1 cellular context compared by ENCODE assay signal in genomic region chr21:39312112-39313041, GRCh38.
TF ChIP-seq lines count a peak whose summit lies in the region.

No MANE protein-coding gene starts in this region.

TF ChIP-seq in HepG2, 621 proteins besides CTCF, POLR2A, EP300 and RAD21 (continued from another document):
- TF ChIP-seq GMEB1 (CRISPR knock-in tag; IDR thresholded peaks at IDR 0.05; ENCODE audit: borderline replicate concordance) (no peak), LCORL (IDR thresholded peaks at IDR 0.05) (no peak), LCORL (CRISPR knock-in tag; IDR thresholded peaks at IDR 0.05) (no peak), SP2 (CRISPR knock-in tag; IDR thresholded peaks at IDR 0.05) (peak; percentile 68), SCMH1 (CRISPR knock-in tag; IDR thresholded peaks at IDR 0.05; ENCODE audit: borderline replicate concordance) (no peak), NFYB (CRISPR knock-in tag; IDR thresholded peaks at IDR 0.05) (peak; percentile 92), KLF9 (CRISPR knock-in tag; IDR thresholded peaks at IDR 0.05; ENCODE audit: low read depth) (no peak), TBL1XR1 (IDR thresholded peaks at IDR 0.05; ENCODE audit: borderline replicate concordance, low read length, partially characterized antibody) (peak; percentile 3), ZBTB8A (CRISPR knock-in tag; IDR thresholded peaks at IDR 0.05; ENCODE audit: borderline replicate concordance, low read depth) (no peak), SP1 (IDR thresholded peaks at IDR 0.05) (no peak), SP1 (CRISPR knock-in tag; IDR thresholded peaks at IDR 0.05) (peak; percentile 90), HNRNPLL (IDR thresholded peaks at IDR 0.05; ENCODE audit: low read depth, low read length, poor library complexity, severe bottlenecking) (peak; percentile 55), ASH2L (IDR thresholded peaks at IDR 0.05; ENCODE audit: insufficient read length, low read depth, low read length) (peak; percentile 55), ZBTB37 (CRISPR knock-in tag; IDR thresholded peaks at IDR 0.05) (no peak), KMT2B (CRISPR knock-in tag; IDR thresholded peaks at IDR 0.05) (no peak), SIN3A (IDR thresholded peaks at IDR 0.05; ENCODE audit: borderline replicate concordance, low read depth, low read length) (peak; percentile 45; the same call in 1 of the 2 replicates), MBD4 (IDR thresholded peaks at IDR 0.05; ENCODE audit: borderline replicate concordance, low read length) (no peak), NR0B2 (CRISPR knock-in tag; IDR thresholded peaks at IDR 0.05) (no peak), LBX2 (CRISPR knock-in tag; IDR thresholded peaks at IDR 0.05; ENCODE audit: borderline replicate concordance) (no peak), ARNTL (CRISPR knock-in tag; IDR thresholded peaks at IDR 0.05) (0 out of 2 replicates have a peak, but pooled peaks have one; percentile 4), SOX6 (IDR thresholded peaks at IDR 0.05) (no peak), SOX6 (CRISPR knock-in tag; IDR thresholded peaks at IDR 0.05) (0 out of 2 replicates have a peak, but pooled peaks have one; percentile 18), PRMT3 (CRISPR knock-in tag; IDR thresholded peaks at IDR 0.05; ENCODE audit: borderline replicate concordance, low read depth) (no peak), ZNF788 (CRISPR knock-in tag; IDR thresholded peaks at IDR 0.05; ENCODE audit: borderline replicate concordance) (peak; percentile 49; the same call in 1 of the 2 replicates), DMAP1 (CRISPR knock-in tag; IDR thresholded peaks at IDR 0.05) (peak; percentile 42; the same call in 1 of the 2 replicates), NAIF1 (CRISPR knock-in tag; IDR thresholded peaks at IDR 0.05; ENCODE audit: borderline replicate concordance) (no peak), ZFP1 (CRISPR knock-in tag; IDR thresholded peaks at IDR 0.05) (no peak), MAFF (IDR thresholded peaks at IDR 0.05; ENCODE audit: low read depth, low read length) (no peak), GABPA (IDR thresholded peaks at IDR 0.05; ENCODE audit: low read depth, low read length) (no peak), GABPA (CRISPR knock-in tag; IDR thresholded peaks at IDR 0.05; ENCODE audit: low read depth) (no peak), GATAD1 (CRISPR knock-in tag; IDR thresholded peaks at IDR 0.05) (peak; percentile 41; the same call in 1 of the 2 replicates), CREB1 (IDR thresholded peaks at IDR 0.05) (peak; percentile 58; the same call in 1 of the 2 replicates), CREB1 (CRISPR knock-in tag; IDR thresholded peaks at IDR 0.05) (no peak), RBM39 (IDR thresholded peaks at IDR 0.05; ENCODE audit: low read depth, low read length, poor library complexity, severe bottlenecking) (peak; percentile 60), MAZ (IDR thresholded peaks at IDR 0.05; ENCODE audit: borderline replicate concordance, low read depth, low read length) (peak; percentile 94), MAZ (CRISPR knock-in tag; IDR thresholded peaks at IDR 0.05; ENCODE audit: low read depth) (0 out of 2 replicates have a peak, but pooled peaks have one; percentile 42), SAP130 (CRISPR knock-in tag; IDR thresholded peaks at IDR 0.05; ENCODE audit: low read depth) (peak; percentile 61), MED1 (CRISPR knock-in tag; IDR thresholded peaks at IDR 0.05) (0 out of 2 replicates have a peak, but pooled peaks have one; percentile 10), FOXO1 (CRISPR knock-in tag; IDR thresholded peaks at IDR 0.05) (0 out of 2 replicates have a peak, but pooled peaks have one; percentile 7), SRSF1 (optimal IDR thresholded peaks at IDR 0.05; ENCODE audit: low read depth, low read length) (peak; percentile 62), YEATS2 (CRISPR knock-in tag; IDR thresholded peaks at IDR 0.05; ENCODE audit: borderline replicate concordance) (0 out of 2 replicates have a peak, but pooled peaks have one; percentile 40), ZMYM4 (CRISPR knock-in tag; IDR thresholded peaks at IDR 0.05) (peak; percentile 55), POLR2G (IDR thresholded peaks at IDR 0.05; ENCODE audit: low read depth, low read length) (0 out of 2 replicates have a peak, but pooled peaks have one; percentile 28)
- TF ChIP-seq, protein P1, sequence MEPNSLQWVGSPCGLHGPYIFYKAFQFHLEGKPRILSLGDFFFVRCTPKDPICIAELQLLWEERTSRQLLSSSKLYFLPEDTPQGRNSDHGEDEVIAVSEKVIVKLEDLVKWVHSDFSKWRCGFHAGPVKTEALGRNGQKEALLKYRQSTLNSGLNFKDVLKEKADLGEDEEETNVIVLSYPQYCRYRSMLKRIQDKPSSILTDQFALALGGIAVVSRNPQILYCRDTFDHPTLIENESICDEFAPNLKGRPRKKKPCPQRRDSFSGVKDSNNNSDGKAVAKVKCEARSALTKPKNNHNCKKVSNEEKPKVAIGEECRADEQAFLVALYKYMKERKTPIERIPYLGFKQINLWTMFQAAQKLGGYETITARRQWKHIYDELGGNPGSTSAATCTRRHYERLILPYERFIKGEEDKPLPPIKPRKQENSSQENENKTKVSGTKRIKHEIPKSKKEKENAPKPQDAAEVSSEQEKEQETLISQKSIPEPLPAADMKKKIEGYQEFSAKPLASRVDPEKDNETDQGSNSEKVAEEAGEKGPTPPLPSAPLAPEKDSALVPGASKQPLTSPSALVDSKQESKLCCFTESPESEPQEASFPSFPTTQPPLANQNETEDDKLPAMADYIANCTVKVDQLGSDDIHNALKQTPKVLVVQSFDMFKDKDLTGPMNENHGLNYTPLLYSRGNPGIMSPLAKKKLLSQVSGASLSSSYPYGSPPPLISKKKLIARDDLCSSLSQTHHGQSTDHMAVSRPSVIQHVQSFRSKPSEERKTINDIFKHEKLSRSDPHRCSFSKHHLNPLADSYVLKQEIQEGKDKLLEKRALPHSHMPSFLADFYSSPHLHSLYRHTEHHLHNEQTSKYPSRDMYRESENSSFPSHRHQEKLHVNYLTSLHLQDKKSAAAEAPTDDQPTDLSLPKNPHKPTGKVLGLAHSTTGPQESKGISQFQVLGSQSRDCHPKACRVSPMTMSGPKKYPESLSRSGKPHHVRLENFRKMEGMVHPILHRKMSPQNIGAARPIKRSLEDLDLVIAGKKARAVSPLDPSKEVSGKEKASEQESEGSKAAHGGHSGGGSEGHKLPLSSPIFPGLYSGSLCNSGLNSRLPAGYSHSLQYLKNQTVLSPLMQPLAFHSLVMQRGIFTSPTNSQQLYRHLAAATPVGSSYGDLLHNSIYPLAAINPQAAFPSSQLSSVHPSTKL (CRISPR knock-in tag; IDR thresholded peaks at IDR 0.05) = peak; percentile 39; the same call in 1 of the 2 replicates
- TF ChIP-seq, protein P2, sequence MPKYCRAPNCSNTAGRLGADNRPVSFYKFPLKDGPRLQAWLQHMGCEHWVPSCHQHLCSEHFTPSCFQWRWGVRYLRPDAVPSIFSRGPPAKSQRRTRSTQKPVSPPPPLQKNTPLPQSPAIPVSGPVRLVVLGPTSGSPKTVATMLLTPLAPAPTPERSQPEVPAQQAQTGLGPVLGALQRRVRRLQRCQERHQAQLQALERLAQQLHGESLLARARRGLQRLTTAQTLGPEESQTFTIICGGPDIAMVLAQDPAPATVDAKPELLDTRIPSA (CRISPR knock-in tag; IDR thresholded peaks at IDR 0.05; ENCODE audit: borderline replicate concordance) = no peak
- TF ChIP-seq, protein P3, sequence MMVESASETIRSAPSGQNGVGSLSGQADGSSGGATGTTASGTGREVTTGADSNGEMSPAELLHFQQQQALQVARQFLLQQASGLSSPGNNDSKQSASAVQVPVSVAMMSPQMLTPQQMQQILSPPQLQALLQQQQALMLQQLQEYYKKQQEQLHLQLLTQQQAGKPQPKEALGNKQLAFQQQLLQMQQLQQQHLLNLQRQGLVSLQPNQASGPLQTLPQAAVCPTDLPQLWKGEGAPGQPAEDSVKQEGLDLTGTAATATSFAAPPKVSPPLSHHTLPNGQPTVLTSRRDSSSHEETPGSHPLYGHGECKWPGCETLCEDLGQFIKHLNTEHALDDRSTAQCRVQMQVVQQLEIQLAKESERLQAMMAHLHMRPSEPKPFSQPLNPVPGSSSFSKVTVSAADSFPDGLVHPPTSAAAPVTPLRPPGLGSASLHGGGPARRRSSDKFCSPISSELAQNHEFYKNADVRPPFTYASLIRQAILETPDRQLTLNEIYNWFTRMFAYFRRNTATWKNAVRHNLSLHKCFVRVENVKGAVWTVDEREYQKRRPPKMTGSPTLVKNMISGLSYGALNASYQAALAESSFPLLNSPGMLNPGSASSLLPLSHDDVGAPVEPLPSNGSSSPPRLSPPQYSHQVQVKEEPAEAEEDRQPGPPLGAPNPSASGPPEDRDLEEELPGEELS (CRISPR knock-in tag; IDR thresholded peaks at IDR 0.05) = peak; percentile 61
- TF ChIP-seq, protein P4, sequence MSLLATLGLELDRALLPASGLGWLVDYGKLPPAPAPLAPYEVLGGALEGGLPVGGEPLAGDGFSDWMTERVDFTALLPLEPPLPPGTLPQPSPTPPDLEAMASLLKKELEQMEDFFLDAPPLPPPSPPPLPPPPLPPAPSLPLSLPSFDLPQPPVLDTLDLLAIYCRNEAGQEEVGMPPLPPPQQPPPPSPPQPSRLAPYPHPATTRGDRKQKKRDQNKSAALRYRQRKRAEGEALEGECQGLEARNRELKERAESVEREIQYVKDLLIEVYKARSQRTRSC (CRISPR knock-in tag; IDR thresholded peaks at IDR 0.05; ENCODE audit: low read depth) = no peak
